ENCODE assay signal across 9 cellular contexts in genomic region chr7:44081266-44081748, GRCh38. TPM values are rescaled to one million over a fixed set of nuclear protein-coding genes. Genes with fewer than 3 reads are reported as not detected.
DNase-seq lines count a peak whose midpoint lies in the region; ATAC-seq, FAIRE-seq and TF ChIP-seq lines count a peak whose summit lies in the region.
"Had no signal": no experiment of that assay in that cellular context is flagged by ENCODE, and none has a peak within 500 bp of the region (broad histone marks: within the 10 kb centered on the region; RNA-seq: fewer than 3 reads in every experiment).

No MANE protein-coding gene starts in this region.

- peaks cover 7 to 35% of the 10 kb centered on the region in 2 experiments; a peak in 3 of 4 replicates for H3K79me1 ChIP-seq in IMR-90 (ENCODE audit: low read depth in 1 of 2, low read length in 2 of 2)

- 67% methylated on average over 3 of the region's 9 CpGs; no CpG with 5 or more reads in 1 of the 2 experiments for WGBS in IMR-90 (ENCODE audit: extremely low coverage in 2 of 2, insufficient read length in 1 of 2), 2 experiments

- H3K27me3 Mint-ChIP-seq in astrocyte (ENCODE audit: low read depth, unreplicated experiment), result no peaks in the 10 kb centered on the region

- H3K27me3 ChIP-seq in IMR-90 (ENCODE audit: control insufficient read depth, insufficient read depth, low read length) (no peaks in the 10 kb centered on the region), astrocyte (ENCODE audit: insufficient read depth, low read length) (no peaks in the 10 kb centered on the region), mononuclear cell (ENCODE audit: insufficient read depth, low read length) (no peaks in the 10 kb centered on the region)

- no peak overlapping the region for H3K14ac ChIP-seq in IMR-90 (replicated peaks; ENCODE audit: low read depth, low read length)

- ATAC-seq in IMR-90 (ENCODE audit: low read depth) (no peak), GM18505 (IDR thresholded peaks at IDR 0.05; ENCODE audit: unreplicated experiment) (no peak), left lobe of liver (no peak)

- H2AFZ ChIP-seq in IMR-90 (replicated peaks; ENCODE audit: low read length, poor library complexity) (no peak overlapping the region), astrocyte (ENCODE audit: low read depth, low read length) (no peak overlapping the region)

- no peak for FAIRE-seq in astrocyte (lab: Jason Lieb, UNC)
- FAIRE-seq: colon had no signal

- BruUV-seq in IMR-90 (replicated peaks; lab: Mats Ljungman, UMichigan), result no TSS peak

- H3K79me2 ChIP-seq in astrocyte (ENCODE audit: insufficient read depth, low read length), result peaks cover 15% of the 10 kb centered on the region

- H3K36me3 Mint-ChIP-seq in astrocyte (ENCODE audit: low read depth, unreplicated experiment), result peaks cover 14% of the 10 kb centered on the region

- H4K8ac ChIP-seq in IMR-90 (ENCODE audit: low read depth in 2 of 2, low read length in 2 of 2), result peak overlapping the region in 1 of 2 experiments; percentile 28; a peak in 2 of 4 replicates

- CTCF ChIA-PET in IMR-90 (lab: Yijun Ruan, JAX), result interaction anchor here (0.8 kb wide), 1 partner anchor 9 kb away, joined by 4 read pairs; no protein-coding TSS in a partner anchor

- no peak overlapping the region for H2BK5ac ChIP-seq in IMR-90 (ENCODE audit: low read depth, low read length, poor library complexity, severe bottlenecking)

- TF ChIP-seq POLR2A in IMR-90 (IDR thresholded peaks at IDR 0.05; ENCODE audit: low read depth, low read length), result no peak
- TF ChIP-seq POLR2A in GM18505 (IDR thresholded peaks at IDR 0.05; ENCODE audit: borderline replicate concordance, extremely low read depth, insufficient read depth, insufficient read length), result no peak

- peak overlapping the region; percentile 17; the same call in 1 of the 2 replicates for H3K23ac ChIP-seq in IMR-90 (ENCODE audit: low read depth, low read length)

- in situ Hi-C loops in IMR-90 (cut with MboI; ENCODE audit: low sequenced_read_pairs), result no loop called here

- H3K27ac Mint-ChIP-seq in astrocyte (ENCODE audit: unreplicated experiment), result peak overlapping the region; percentile 38

- no peak overlapping the region for H4K91ac ChIP-seq in IMR-90 (ENCODE audit: insufficient read depth, low read depth, low read length)

- H3K18ac ChIP-seq in IMR-90 (ENCODE audit: low read depth, low read length), result no peak overlapping the region

- H3K4me1 Mint-ChIP-seq in astrocyte (ENCODE audit: low read depth, unreplicated experiment), result peaks cover 15% of the 10 kb centered on the region

- peak overlapping the region; percentile 36 for H3K4me2 ChIP-seq in IMR-90 (ENCODE audit: low read depth, low read length)
- H3K4me2 ChIP-seq in astrocyte (ENCODE audit: low read length), result peak overlapping the region; percentile 89

- no peak overlapping the region for H3K9ac ChIP-seq in IMR-90 (ENCODE audit: low read depth, low read length)
- H3K9ac ChIP-seq in astrocyte (ENCODE audit: low read length), result peak overlapping the region; percentile 85

- POLR2A ChIA-PET in IMR-90 (lab: Charles Lee; ENCODE audit: unreplicated experiment), result no interaction called here

- H3K4me1 ChIP-seq in IMR-90 (ENCODE audit: control insufficient read depth, insufficient read depth, low read length), result peaks cover 15% of the 10 kb centered on the region
- peaks cover 15% of the 10 kb centered on the region for H3K4me1 ChIP-seq in astrocyte (ENCODE audit: insufficient read depth, low read length)
- H3K4me1 ChIP-seq in mononuclear cell (ENCODE audit: insufficient read depth, low read length), result peaks cover 27% of the 10 kb centered on the region

- no peak overlapping the region; the same call in 1 of the 2 replicates for H3K4ac ChIP-seq in IMR-90 (ENCODE audit: low read depth, low read length)

- H2BK20ac ChIP-seq in IMR-90 (ENCODE audit: low read depth, low read length), result no peak overlapping the region

- peak overlapping the region; percentile 59 for H2AK9ac ChIP-seq in IMR-90 (replicated peaks; ENCODE audit: low read depth, low read length, poor library complexity)

- no peaks in the 10 kb centered on the region for H3K9me3 ChIP-seq in IMR-90 (ENCODE audit: control insufficient read depth, insufficient read depth, low read length)
- H3K9me3 ChIP-seq in astrocyte (ENCODE audit: insufficient read depth, low read depth, low read length), result no peaks in the 10 kb centered on the region
- no peaks in the 10 kb centered on the region for H3K9me3 ChIP-seq in mononuclear cell (ENCODE audit: low read depth, low read length)

- H2BK120ac ChIP-seq in IMR-90 (ENCODE audit: low read depth, low read length), result no peak overlapping the region

- H3K9me3 Mint-ChIP-seq in astrocyte (ENCODE audit: unreplicated experiment), result no peaks in the 10 kb centered on the region

- TF ChIP-seq CTCF in AG09309 (IDR thresholded peaks at IDR 0.05; ENCODE audit: control insufficient read depth, insufficient read depth, low read depth, low read length, missing control alignments), result no peak
- no peak for TF ChIP-seq CTCF in IMR-90 (conservative IDR thresholded peaks at IDR 0.05; ENCODE audit: low read depth, low read length)
- TF ChIP-seq CTCF in astrocyte (IDR thresholded peaks at IDR 0.05; ENCODE audit: insufficient read depth, low read depth, low read length), result no peak

- H3K36me3 ChIP-seq in IMR-90 (ENCODE audit: control insufficient read depth, insufficient read depth, low read length) (peaks cover 34% of the 10 kb centered on the region), astrocyte (ENCODE audit: insufficient read depth, low read length) (peaks cover 17% of the 10 kb centered on the region)

- intact Hi-C loops in IMR-90 (cut with micrococcal nuclease), result no loop called here

- H3K4me3 Mint-ChIP-seq in astrocyte (ENCODE audit: unreplicated experiment), result peak overlapping the region; percentile 87

- H4K5ac ChIP-seq in IMR-90 (ENCODE audit: low read depth, low read length), result no peak overlapping the region

- H3K27ac ChIP-seq in IMR-90 (ENCODE audit: insufficient read depth, low read length), result no peak overlapping the region
- H3K27ac ChIP-seq in astrocyte (ENCODE audit: low read depth, low read length), result no peak overlapping the region

- peaks cover 23% of the 10 kb centered on the region for H3K9me1 ChIP-seq in IMR-90 (ENCODE audit: insufficient read depth, low read length)

- no peaks in the 10 kb centered on the region; the same call in 1 of the 2 replicates for H4K20me1 ChIP-seq in IMR-90 (ENCODE audit: insufficient read depth, low read length)
- H4K20me1 ChIP-seq in astrocyte (ENCODE audit: insufficient read depth, low read length), result no peaks in the 10 kb centered on the region

- DNase-seq in AG09309 (ENCODE audit: low read depth), result no peak
- DNase-seq in IMR-90, result no peak
- no peak for DNase-seq in astrocyte (ENCODE audit: low read depth)
- DNase-seq in NCI-H69 (lab: John Stamatoyannopoulos, UW), result no peak
- no peak for DNase-seq in left lobe of liver (ENCODE audit: low spot score)
- no peak for DNase-seq in NCI-H524 (lab: John Stamatoyannopoulos, UW)

- H2AK5ac ChIP-seq in IMR-90 (ENCODE audit: low read depth, low read length), result peak overlapping the region; percentile 51; the same call in 1 of the 2 replicates

- H2BK15ac ChIP-seq in IMR-90 (ENCODE audit: low read depth, low read length), result no peak overlapping the region

- no peak for TF ChIP-seq RAD21 in IMR-90 (IDR thresholded peaks at IDR 0.05; ENCODE audit: low read length)

- no peak overlapping the region for H3K56ac ChIP-seq in IMR-90 (ENCODE audit: extremely low read depth, insufficient read depth, low read length)

- H3K4me3 ChIP-seq in AG09309 (ENCODE audit: control insufficient read depth, low read depth, low read length), result peak overlapping the region; percentile 44
- no peak overlapping the region for H3K4me3 ChIP-seq in IMR-90 (ENCODE audit: insufficient read depth, low read depth, low read length)
- H3K4me3 ChIP-seq in astrocyte (ENCODE audit: insufficient read depth, low read depth, low read length), result peak overlapping the region; percentile 75
- H3K4me3 ChIP-seq in mononuclear cell (ENCODE audit: low read length), result peak overlapping the region; percentile 74

- dilution Hi-C loops in IMR-90 (cut with HindIII; ENCODE audit: low sequenced_read_pairs, unreplicated experiment), result no loop called here

TF ChIP-seq in IMR-90, 13 proteins besides CTCF, POLR2A, EP300 and RAD21 (continues in another document):
- TF ChIP-seq SMC3 (IDR thresholded peaks at IDR 0.05; ENCODE audit: low read depth, low read length) (no peak), BHLHE40 (IDR thresholded peaks at IDR 0.05; ENCODE audit: low read depth, low read length) (no peak), MXI1 (IDR thresholded peaks at IDR 0.05; ENCODE audit: borderline replicate concordance, low read depth, low read length) (no peak), NFE2L2 (IDR thresholded peaks at IDR 0.05; ENCODE audit: low read depth, low read length) (no peak)

RNA-seq across cellular contexts. Expression of gene POLM, which starts 1.0 kb away (rescaled TPM):
- total RNA-seq in IMR-90 (2012; rRNA removed) (3.0 and 3.1 TPM in 2 replicates), astrocyte (9.6 and 10.6 TPM in 2 replicates), mononuclear cell (15.6 TPM), left lobe of liver (21.0 TPM)
- 9.1 and 9.4 TPM in 2 replicates for polyA plus RNA-seq in IMR-90 (2012; rRNA removed)
- polyA plus RNA-seq in IMR-90 (2012; cell fraction: cytosol; rRNA removed), result 4.4 and 4.7 TPM in 2 replicates
- 42.2 and 74.4 TPM in 2 replicates for polyA plus RNA-seq in IMR-90 (2012; cell fraction: nucleus; rRNA removed; ENCODE audit: low replicate concordance)

RNA-seq across cellular contexts. Expression of gene PGAM2, which starts 15.9 kb away (rescaled TPM):
- not detected in 2 replicates for total RNA-seq in IMR-90 (2012; rRNA removed)
- polyA plus RNA-seq in IMR-90 (2012; rRNA removed), result 0.27 TPM in 1 of 2 replicates, not detected in the other
- polyA plus RNA-seq in IMR-90 (2012; cell fraction: cytosol; rRNA removed), result 0.13 and 0.15 TPM in 2 replicates
- polyA plus RNA-seq in IMR-90 (2012; cell fraction: nucleus; rRNA removed; ENCODE audit: low replicate concordance), result 0.17 TPM in 1 of 2 replicates, not detected in the other
- 0.70 and 0.79 TPM in 2 replicates for total RNA-seq in astrocyte
- 0.63 TPM for total RNA-seq in mononuclear cell
- total RNA-seq in left lobe of liver, result not detected

RNA-seq across cellular contexts. Expression of gene AEBP1, which starts 22.8 kb away (rescaled TPM):
- total RNA-seq in IMR-90 (2012; rRNA removed), result 1.1 and 1.4 TPM in 2 replicates
- polyA plus RNA-seq in IMR-90 (2012; rRNA removed), result 5.5 and 5.7 TPM in 2 replicates
- polyA plus RNA-seq in IMR-90 (2012; cell fraction: cytosol; rRNA removed), result 5.5 and 7.4 TPM in 2 replicates
- polyA plus RNA-seq in IMR-90 (2012; cell fraction: nucleus; rRNA removed; ENCODE audit: low replicate concordance), result 21.5 and 34.8 TPM in 2 replicates
- 65.0 and 102 TPM in 2 replicates for total RNA-seq in astrocyte
- total RNA-seq in mononuclear cell, result 5.4 TPM
- 9.4 TPM for total RNA-seq in left lobe of liver

RNA-seq across cellular contexts. Expression of gene DBNL, which starts 36.8 kb away (rescaled TPM):
- total RNA-seq in IMR-90 (2012; rRNA removed) (166 and 179 TPM in 2 replicates), astrocyte (85.0 and 94.9 TPM in 2 replicates), mononuclear cell (100 TPM), left lobe of liver (38.9 TPM)
- 137 and 157 TPM in 2 replicates for polyA plus RNA-seq in IMR-90 (2012; rRNA removed)
- 104 and 186 TPM in 2 replicates for polyA plus RNA-seq in IMR-90 (2012; cell fraction: cytosol; rRNA removed)
- polyA plus RNA-seq in IMR-90 (2012; cell fraction: nucleus; rRNA removed; ENCODE audit: low replicate concordance), result 113 and 184 TPM in 2 replicates

RNA-seq across cellular contexts. Expression of gene POLD2, which starts 42.0 kb away (rescaled TPM):
- total RNA-seq in IMR-90 (2012; rRNA removed) (136 and 163 TPM in 2 replicates), astrocyte (59.9 and 67.7 TPM in 2 replicates), mononuclear cell (14.9 TPM), left lobe of liver (78.3 TPM)
- 142 and 165 TPM in 2 replicates for polyA plus RNA-seq in IMR-90 (2012; rRNA removed)
- polyA plus RNA-seq in IMR-90 (2012; cell fraction: cytosol; rRNA removed), result 137 and 138 TPM in 2 replicates
- 99.1 and 163 TPM in 2 replicates for polyA plus RNA-seq in IMR-90 (2012; cell fraction: nucleus; rRNA removed; ENCODE audit: low replicate concordance)
